In the genomic region with DNA sequence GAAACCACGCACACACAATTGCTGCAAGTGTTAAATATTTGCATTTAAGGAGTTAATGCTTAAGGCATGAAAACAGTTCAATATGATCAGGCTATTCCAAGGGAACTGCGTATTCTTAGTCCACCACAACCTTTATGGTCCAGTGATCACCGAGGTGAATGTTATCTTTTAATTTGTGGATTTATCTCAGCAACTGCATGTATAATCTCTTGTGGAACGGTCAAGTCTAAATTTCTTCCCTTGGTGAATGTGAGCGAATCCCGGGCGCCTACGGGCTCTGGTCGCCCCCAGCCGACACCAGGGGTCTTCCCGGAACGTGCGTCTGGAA, we compare ENCODE assay signal across 8 cellular contexts. TPM values are rescaled to one million over a fixed set of nuclear protein-coding genes. Genes with fewer than 3 reads are reported as not detected.
A peak's percentile ranks its signal among the peaks of the same experiment; 100 is the strongest.
DNase-seq lines count a peak whose midpoint lies in the region; ATAC-seq, FAIRE-seq and TF ChIP-seq lines count a peak whose summit lies in the region.

No MANE protein-coding gene starts in this region.

- no peaks in the 10 kb centered on the region for H3K9me3 ChIP-seq in CD8-positive, alpha-beta T cell (ENCODE audit: low read length)
- H3K9me3 ChIP-seq in OCI-LY1 (ENCODE audit: low read length) (no peaks in the 10 kb centered on the region), endothelial cell of umbilical vein (replicated peaks; ENCODE audit: control insufficient read depth, insufficient read depth, low read length) (no peaks in the 10 kb centered on the region), osteoblast (ENCODE audit: low read depth, low read length) (no peaks in the 10 kb centered on the region)

- H3K36me3 Mint-ChIP-seq in CD8-positive, alpha-beta T cell: peaks cover 7% of the 10 kb centered on the region

- no peak for TF ChIP-seq CTCF in CD8-positive, alpha-beta T cell (IDR thresholded peaks at IDR 0.05)
- TF ChIP-seq CTCF in OCI-LY1 (IDR thresholded peaks at IDR 0.05; ENCODE audit: low read length) (no peak), endothelial cell of umbilical vein (IDR thresholded peaks at IDR 0.05; ENCODE audit: extremely low read depth in 1 of 2, insufficient read depth in 1 of 2, low read depth in 1 of 2, low read length in 2 of 2) (no peak), osteoblast (IDR thresholded peaks at IDR 0.05; ENCODE audit: extremely low read depth, low read depth, low read length) (no peak), GM10248 (IDR thresholded peaks at IDR 0.05; ENCODE audit: control extremely low read depth, extremely low read depth, low read depth, missing control alignments) (no peak)

- CTCF ChIA-PET in CD8-positive, alpha-beta T cell (lab: Charles Lee): interaction anchor here (0.8 to 0.9 kb wide), 2 partner anchors 9 to 33 kb away, joined by 3 read pairs; no protein-coding TSS in a partner anchor
- CTCF ChIA-PET in endothelial cell of umbilical vein (lab: Charles Lee): interaction anchor here (0.9 to 1.4 kb wide), 3 partner anchors 12 to 30 kb away, joined by 3 read pairs; a partner anchor contains a TSS
- CTCF ChIA-PET in GM10248 (lab: Yijun Ruan, JAX): interaction anchor here (1.4 to 1.8 kb wide), 2 partner anchors 10 to 13 kb away, joined by 4 to 5 read pairs; no protein-coding TSS in a partner anchor

- peak overlapping the region; percentile 64 for H3K27ac ChIP-seq in CD8-positive, alpha-beta T cell (ENCODE audit: low read depth, low read length)
- H3K27ac ChIP-seq in OCI-LY1 (ENCODE audit: low read depth, low read length, poor library complexity, severe bottlenecking): no peak overlapping the region
- H3K27ac ChIP-seq in endothelial cell of umbilical vein (ENCODE audit: insufficient read depth, low read depth, low read length): no peak overlapping the region
- H3K27ac ChIP-seq in osteoblast (ENCODE audit: low read depth, low read length): no peak overlapping the region

- H3K9ac ChIP-seq in OCI-LY1 (ENCODE audit: low read length) (peak overlapping the region; percentile 83), endothelial cell of umbilical vein (replicated peaks; ENCODE audit: extremely low read depth, insufficient read depth, low read length) (peak overlapping the region; percentile 73)

- no peak for DNase-seq in CD8-positive, alpha-beta T cell
- DNase-seq in endothelial cell of umbilical vein (ENCODE audit: low read depth, low spot score) (no peak), osteoblast (ENCODE audit: insufficient read length, low spot score, missing footprints) (no peak), Kasumi-1 (lab: John Stamatoyannopoulos, UW) (no peak), GM10248 (ENCODE audit: extremely low spot score) (no peak)

- peak overlapping the region; percentile 49 for H3K27ac Mint-ChIP-seq in CD8-positive, alpha-beta T cell

- H3F3A ChIP-seq in OCI-LY1 (ENCODE audit: insufficient read depth, low read length): no peaks in the 10 kb centered on the region

- H3K4me2 ChIP-seq in OCI-LY1 (ENCODE audit: low read length) (peak overlapping the region; percentile 98), endothelial cell of umbilical vein (ENCODE audit: insufficient read depth, low read length) (peak overlapping the region; percentile 94), osteoblast (ENCODE audit: insufficient read depth, low read length) (peak overlapping the region; percentile 97)

- dilution Hi-C loops in endothelial cell of umbilical vein (cut with MboI; ENCODE audit: extremely low pct_ligation_motif_present, low sequenced_read_pairs): no loop called here

- H3K9me1 ChIP-seq in endothelial cell of umbilical vein (replicated peaks; ENCODE audit: control insufficient read depth, extremely low read depth, insufficient read depth, low read length): no peaks in the 10 kb centered on the region

- H3K4me3 ChIP-seq in CD8-positive, alpha-beta T cell (ENCODE audit: low read depth, low read length): peak overlapping the region; percentile 87
- H3K4me3 ChIP-seq in OCI-LY1 (ENCODE audit: low read depth, low read length, poor library complexity, severe bottlenecking) (peak overlapping the region; percentile 78), endothelial cell of umbilical vein (replicated peaks in 1 of 3; ENCODE audit: insufficient read depth in 1 of 3, low read depth in 1 of 3, low read length in 3 of 3) (peak overlapping the region; percentile 66 to 70 (median 69)), osteoblast (ENCODE audit: insufficient read depth, low read length) (peak overlapping the region; percentile 93)

- H4K20me1 ChIP-seq in OCI-LY1 (ENCODE audit: insufficient read depth, low read length) (no peaks in the 10 kb centered on the region), endothelial cell of umbilical vein (replicated peaks; ENCODE audit: control insufficient read depth, extremely low read depth, insufficient read depth, low read length) (no peaks in the 10 kb centered on the region), osteoblast (ENCODE audit: insufficient read depth, low read length) (no peaks in the 10 kb centered on the region)

- no peaks in the 10 kb centered on the region for H3K9me2 ChIP-seq in OCI-LY1 (ENCODE audit: low read depth, low read length)

- no peaks in the 10 kb centered on the region for H3K27me3 Mint-ChIP-seq in CD8-positive, alpha-beta T cell (ENCODE audit: low read depth)

- no peak for ATAC-seq in CD8-positive, alpha-beta T cell
- no peak for ATAC-seq in HG03097 (IDR thresholded peaks at IDR 0.05; ENCODE audit: low FRiP score, unreplicated experiment)
- no peak for ATAC-seq in HG02840 (IDR thresholded peaks at IDR 0.05; ENCODE audit: low FRiP score, unreplicated experiment)

- H3K27me3 ChIP-seq in CD8-positive, alpha-beta T cell (ENCODE audit: insufficient read depth, low read length): no peaks in the 10 kb centered on the region
- H3K27me3 ChIP-seq in OCI-LY1 (ENCODE audit: insufficient read depth, low read length): no peaks in the 10 kb centered on the region
- no peaks in the 10 kb centered on the region for H3K27me3 ChIP-seq in endothelial cell of umbilical vein (ENCODE audit: control insufficient read depth in 2 of 2, insufficient read depth in 2 of 2, low read length in 2 of 2)
- H3K27me3 ChIP-seq in osteoblast (ENCODE audit: insufficient read depth, low read length): peaks cover 2% of the 10 kb centered on the region

- no peak for FAIRE-seq in endothelial cell of umbilical vein (lab: Jason Lieb, UNC)

- H2AFZ ChIP-seq in OCI-LY1 (ENCODE audit: low read length): no peak overlapping the region
- peak overlapping the region; percentile 88 for H2AFZ ChIP-seq in endothelial cell of umbilical vein (ENCODE audit: low read depth, low read length)
- H2AFZ ChIP-seq in osteoblast (ENCODE audit: low read length): peak overlapping the region; percentile 94

- H3K79me2 ChIP-seq in OCI-LY1 (ENCODE audit: insufficient read depth, low read length) (no peaks in the 10 kb centered on the region), endothelial cell of umbilical vein (ENCODE audit: control insufficient read depth, insufficient read depth, low read length) (no peaks in the 10 kb centered on the region), osteoblast (ENCODE audit: insufficient read depth, low read length) (no peaks in the 10 kb centered on the region)

- H3K9me3 Mint-ChIP-seq in CD8-positive, alpha-beta T cell: no peaks in the 10 kb centered on the region

- peaks cover 12% of the 10 kb centered on the region for H3K4me1 ChIP-seq in CD8-positive, alpha-beta T cell (ENCODE audit: insufficient read depth, low read length)
- H3K4me1 ChIP-seq in OCI-LY1 (ENCODE audit: insufficient read depth, low read length, severe bottlenecking) (peaks cover 17% of the 10 kb centered on the region), endothelial cell of umbilical vein (ENCODE audit: control insufficient read depth, extremely low read depth, insufficient read depth, low read length) (peaks cover 7% of the 10 kb centered on the region), osteoblast (ENCODE audit: insufficient read depth, low read length) (peaks cover 11% of the 10 kb centered on the region)

- peak overlapping the region; percentile 90 for H3K4me3 Mint-ChIP-seq in CD8-positive, alpha-beta T cell

- H3K36me3 ChIP-seq in CD8-positive, alpha-beta T cell (ENCODE audit: insufficient read depth, low read length): no peaks in the 10 kb centered on the region
- H3K36me3 ChIP-seq in OCI-LY1 (ENCODE audit: insufficient read depth, low read length) (peaks cover 3% of the 10 kb centered on the region; the same call in 1 of the 2 replicates), endothelial cell of umbilical vein (ENCODE audit: control insufficient read depth in 2 of 2, extremely low read depth in 1 of 2, insufficient read depth in 2 of 2, low read length in 2 of 2) (no peaks in the 10 kb centered on the region), osteoblast (ENCODE audit: insufficient read depth, low read length) (no peaks in the 10 kb centered on the region)

- no peak for TF ChIP-seq POLR2A in endothelial cell of umbilical vein (IDR thresholded peaks at IDR 0.05; ENCODE audit: low read depth, low read length)

- peaks cover 12% of the 10 kb centered on the region for H3K4me1 Mint-ChIP-seq in CD8-positive, alpha-beta T cell (ENCODE audit: low read depth)

- no TSS peak for BruUV-seq in endothelial cell of umbilical vein (replicated peaks; lab: Mats Ljungman, UMichigan)

- POLR2A ChIA-PET in CD8-positive, alpha-beta T cell (lab: Charles Lee): interaction anchor here (0.9 to 1.0 kb wide), 2 partner anchors 9 to 28 kb away, joined by 3 read pairs; no protein-coding TSS in a partner anchor
- POLR2A ChIA-PET in endothelial cell of umbilical vein (lab: Charles Lee): no interaction called here
- POLR2A ChIA-PET in GM10248 (lab: Yijun Ruan, JAX): no interaction called here

- intact Hi-C loops in CD8-positive, alpha-beta T cell (cut with DNase I, micrococcal nuclease): loop anchor here (1.0 to 10.0 kb wide), 6 partner anchors 28 to 1234 kb away; a partner anchor contains a TSS
- intact Hi-C loops in endothelial cell of umbilical vein (cut with micrococcal nuclease): loop anchor here (1.0 kb wide), 1 partner anchor 28 kb away; a partner anchor contains a TSS

RNA-seq across cellular contexts. Expression of a gene that starts 1.0 kb away (rescaled TPM):
- not detected for total RNA-seq in CD8-positive, alpha-beta T cell
- total RNA-seq in endothelial cell of umbilical vein: 0.49 and 0.83 TPM in 2 replicates
- 0.18 and 0.51 TPM in 2 replicates for polyA plus RNA-seq in endothelial cell of umbilical vein
- 0.43 and 0.44 TPM in 2 replicates for polyA plus RNA-seq in endothelial cell of umbilical vein (2011; cell fraction: cytosol; rRNA removed)
- 0.34 and 0.39 TPM in 2 replicates for polyA plus RNA-seq in endothelial cell of umbilical vein (2011; cell fraction: nucleus; rRNA removed)
- 0.10 and 0.33 TPM in 2 replicates for polyA plus RNA-seq in endothelial cell of umbilical vein (2012)
- polyA minus RNA-seq in endothelial cell of umbilical vein: 0.15 and 0.21 TPM in 2 replicates
- 1.9 TPM for polyA minus RNA-seq in endothelial cell of umbilical vein (2011; cell fraction: cytosol; rRNA and poly(A)+ RNA removed)
- 0.34 and 0.72 TPM in 2 replicates for polyA minus RNA-seq in endothelial cell of umbilical vein (2011; cell fraction: nucleus; rRNA and poly(A)+ RNA removed)
- total RNA-seq in osteoblast: 0.29 and 1.4 TPM in 2 replicates

RNA-seq across cellular contexts. Expression of a gene that starts 27.6 kb away (rescaled TPM):
- total RNA-seq in CD8-positive, alpha-beta T cell: 10 to 100 TPM in 1 of 2 experiments, 1 to 10 TPM in 1; 9.4 to 13.5 TPM
- 15.9 and 20.2 TPM in 2 replicates for total RNA-seq in endothelial cell of umbilical vein
- 7.7 and 9.2 TPM in 2 replicates for polyA plus RNA-seq in endothelial cell of umbilical vein
- polyA plus RNA-seq in endothelial cell of umbilical vein (2011; cell fraction: cytosol; rRNA removed): 12.0 and 12.8 TPM in 2 replicates
- polyA plus RNA-seq in endothelial cell of umbilical vein (2011; cell fraction: nucleus; rRNA removed): 4.5 and 7.8 TPM in 2 replicates
- 19.4 and 22.1 TPM in 2 replicates for polyA plus RNA-seq in endothelial cell of umbilical vein (2012)
- polyA minus RNA-seq in endothelial cell of umbilical vein: 6.6 and 20.5 TPM in 2 replicates
- polyA minus RNA-seq in endothelial cell of umbilical vein (2011; cell fraction: cytosol; rRNA and poly(A)+ RNA removed): 7.7 TPM
- polyA minus RNA-seq in endothelial cell of umbilical vein (2011; cell fraction: nucleus; rRNA and poly(A)+ RNA removed): 3.8 and 4.1 TPM in 2 replicates
- 22.4 and 26.8 TPM in 2 replicates for total RNA-seq in osteoblast

RNA-seq across cellular contexts. Expression of a gene that starts 27.8 kb away (rescaled TPM):
- total RNA-seq in CD8-positive, alpha-beta T cell: 10 to 100 TPM; 16.0 to 17.9 TPM
- total RNA-seq in endothelial cell of umbilical vein (17.8 and 18.3 TPM in 2 replicates), osteoblast (35.1 and 43.0 TPM in 2 replicates)
- polyA plus RNA-seq in endothelial cell of umbilical vein: 4.9 and 5.9 TPM in 2 replicates
- polyA plus RNA-seq in endothelial cell of umbilical vein (2011; cell fraction: cytosol; rRNA removed): 6.5 TPM in 2 replicates
- polyA plus RNA-seq in endothelial cell of umbilical vein (2011; cell fraction: nucleus; rRNA removed): 32.2 and 34.8 TPM in 2 replicates
- polyA plus RNA-seq in endothelial cell of umbilical vein (2012): 8.2 and 12.4 TPM in 2 replicates
- 20.0 and 24.9 TPM in 2 replicates for polyA minus RNA-seq in endothelial cell of umbilical vein
- 8.7 TPM for polyA minus RNA-seq in endothelial cell of umbilical vein (2011; cell fraction: cytosol; rRNA and poly(A)+ RNA removed)
- 49.8 and 56.5 TPM in 2 replicates for polyA minus RNA-seq in endothelial cell of umbilical vein (2011; cell fraction: nucleus; rRNA and poly(A)+ RNA removed)
